Comparison of ENCODE assay signal across 1 cellular context in the genomic region with DNA sequence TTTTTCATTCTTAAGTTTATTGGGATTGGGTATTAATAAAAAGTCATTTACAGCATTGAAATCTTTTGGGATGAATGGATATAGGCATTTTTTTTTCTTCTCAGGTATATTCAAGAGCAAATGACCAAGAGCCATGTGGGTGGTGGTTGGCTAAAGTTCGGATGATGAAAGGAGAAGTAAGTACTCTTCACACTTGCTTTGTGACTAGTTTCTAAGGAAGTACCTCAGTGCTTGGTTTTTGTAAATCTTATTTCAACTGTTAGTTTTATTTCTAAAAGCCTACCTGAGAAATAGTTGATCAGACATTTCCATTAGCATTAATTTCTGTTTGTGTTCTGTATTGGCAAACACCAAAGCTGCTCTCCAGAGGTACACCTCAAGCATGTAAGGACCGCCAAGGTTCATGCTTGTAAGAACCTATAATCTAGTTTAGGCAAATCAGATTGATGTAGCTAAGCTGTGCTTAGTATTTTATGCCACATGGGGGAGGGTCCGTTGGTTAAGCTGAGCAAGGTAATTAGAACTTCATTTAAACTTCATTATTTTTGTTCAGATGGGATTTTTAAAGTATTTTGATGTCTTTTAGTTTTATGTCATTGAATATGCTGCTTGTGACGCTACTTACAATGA.
TF ChIP-seq lines count a peak whose summit lies in the region.

No MANE protein-coding gene starts in this region.

TF ChIP-seq in GM12878, 131 proteins besides CTCF, POLR2A, EP300 and RAD21 (continued from another document):
- no peak for TF ChIP-seq SP1 (IDR thresholded peaks at IDR 0.05; ENCODE audit: low read depth, low read length)
- TF ChIP-seq CBFB (IDR thresholded peaks at IDR 0.05; ENCODE audit: low read depth) = no peak
- TF ChIP-seq SREBF1 (IDR thresholded peaks at IDR 0.05; ENCODE audit: low read length) = no peak
- no peak for TF ChIP-seq MXI1 (IDR thresholded peaks at IDR 0.05; ENCODE audit: low read depth, low read length)
- TF ChIP-seq, protein P1, sequence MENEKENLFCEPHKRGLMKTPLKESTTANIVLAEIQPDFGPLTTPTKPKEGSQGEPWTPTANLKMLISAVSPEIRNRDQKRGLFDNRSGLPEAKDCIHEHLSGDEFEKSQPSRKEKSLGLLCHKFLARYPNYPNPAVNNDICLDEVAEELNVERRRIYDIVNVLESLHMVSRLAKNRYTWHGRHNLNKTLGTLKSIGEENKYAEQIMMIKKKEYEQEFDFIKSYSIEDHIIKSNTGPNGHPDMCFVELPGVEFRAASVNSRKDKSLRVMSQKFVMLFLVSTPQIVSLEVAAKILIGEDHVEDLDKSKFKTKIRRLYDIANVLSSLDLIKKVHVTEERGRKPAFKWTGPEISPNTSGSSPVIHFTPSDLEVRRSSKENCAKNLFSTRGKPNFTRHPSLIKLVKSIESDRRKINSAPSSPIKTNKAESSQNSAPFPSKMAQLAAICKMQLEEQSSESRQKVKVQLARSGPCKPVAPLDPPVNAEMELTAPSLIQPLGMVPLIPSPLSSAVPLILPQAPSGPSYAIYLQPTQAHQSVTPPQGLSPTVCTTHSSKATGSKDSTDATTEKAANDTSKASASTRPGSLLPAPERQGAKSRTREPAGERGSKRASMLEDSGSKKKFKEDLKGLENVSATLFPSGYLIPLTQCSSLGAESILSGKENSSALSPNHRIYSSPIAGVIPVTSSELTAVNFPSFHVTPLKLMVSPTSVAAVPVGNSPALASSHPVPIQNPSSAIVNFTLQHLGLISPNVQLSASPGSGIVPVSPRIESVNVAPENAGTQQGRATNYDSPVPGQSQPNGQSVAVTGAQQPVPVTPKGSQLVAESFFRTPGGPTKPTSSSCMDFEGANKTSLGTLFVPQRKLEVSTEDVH (IDR thresholded peaks at IDR 0.05; ENCODE audit: low read depth, partially characterized antibody) = no peak
- TF ChIP-seq STAT1 (conservative IDR thresholded peaks at IDR 0.05) = no peak
- no peak for TF ChIP-seq SUZ12 (IDR thresholded peaks at IDR 0.05; ENCODE audit: unreplicated experiment)
- TF ChIP-seq EED (IDR thresholded peaks at IDR 0.05; ENCODE audit: low read depth) = no peak
- no peak for TF ChIP-seq ESRRA (IDR thresholded peaks at IDR 0.05; ENCODE audit: low read length)
- no peak for TF ChIP-seq HDAC2 (IDR thresholded peaks at IDR 0.05)
